ENCODE assay signal across 2 cellular contexts in the genomic region with DNA sequence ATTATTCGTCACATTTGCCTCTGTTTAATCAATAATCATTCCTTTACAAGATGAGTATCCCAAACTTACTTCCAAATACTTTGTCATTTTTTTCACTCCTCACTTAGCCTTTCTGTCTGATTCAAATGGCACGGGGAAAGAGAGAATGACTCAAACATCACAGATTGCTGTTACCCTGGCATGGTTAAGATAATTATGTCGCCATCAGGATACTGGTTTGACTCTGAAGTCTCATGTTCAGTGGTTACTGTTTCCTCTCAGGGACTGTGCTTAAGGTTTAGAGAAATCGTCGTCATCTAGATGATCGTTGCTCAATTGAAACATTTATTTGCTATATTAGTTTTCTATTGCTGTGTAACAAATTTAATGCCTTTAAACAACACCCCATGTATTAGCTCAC.
TF ChIP-seq lines count a peak whose summit lies in the region.

No MANE protein-coding gene starts in this region.

TF ChIP-seq in HCT116, 20 proteins besides CTCF, POLR2A, EP300 and RAD21:
- TF ChIP-seq POLR2AphosphoS5 (IDR thresholded peaks at IDR 0.05; ENCODE audit: low read depth, low read length) (no peak), SIN3A (IDR thresholded peaks at IDR 0.05; ENCODE audit: low read depth) (no peak), CEBPB (IDR thresholded peaks at IDR 0.05; ENCODE audit: low read depth) (no peak), ZFX (IDR thresholded peaks at IDR 0.05) (no peak), EGR1 (IDR thresholded peaks at IDR 0.05; ENCODE audit: low read depth) (no peak), EZH2phosphoT487 (IDR thresholded peaks at IDR 0.05; ENCODE audit: borderline replicate concordance) (no peak), EZH2 (IDR thresholded peaks at IDR 0.05) (no peak), FOSL1 (IDR thresholded peaks at IDR 0.05; ENCODE audit: low read depth) (no peak)
- TF ChIP-seq, protein P1, sequence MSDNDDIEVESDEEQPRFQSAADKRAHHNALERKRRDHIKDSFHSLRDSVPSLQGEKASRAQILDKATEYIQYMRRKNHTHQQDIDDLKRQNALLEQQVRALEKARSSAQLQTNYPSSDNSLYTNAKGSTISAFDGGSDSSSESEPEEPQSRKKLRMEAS (IDR thresholded peaks at IDR 0.05) = no peak

TF ChIP-seq in H1, 55 proteins besides CTCF, POLR2A, EP300 and RAD21:
- no peak for TF ChIP-seq TAF1 (IDR thresholded peaks at IDR 0.05; ENCODE audit: low read depth, low read length)
- TF ChIP-seq ASH2L (IDR thresholded peaks at IDR 0.05; ENCODE audit: low read length) = no peak
- no peak for TF ChIP-seq SIN3A (conservative IDR thresholded peaks at IDR 0.05 in 1 of 2, IDR thresholded peaks at IDR 0.05 in 1 of 2; ENCODE audit: low read depth in 1 of 2, low read length in 2 of 2)
- no peak for TF ChIP-seq RXRA (IDR thresholded peaks at IDR 0.05; ENCODE audit: insufficient read depth, low read depth, low read length)
- no peak for TF ChIP-seq BRCA1 (IDR thresholded peaks at IDR 0.05; ENCODE audit: low read depth, low read length)
- TF ChIP-seq CBX5 (IDR thresholded peaks at IDR 0.05; ENCODE audit: low read depth, low read length) = no peak
- no peak for TF ChIP-seq SP4 (IDR thresholded peaks at IDR 0.05; ENCODE audit: low read length)
- TF ChIP-seq JUN (IDR thresholded peaks at IDR 0.05; ENCODE audit: low read depth, low read length) = no peak
- TF ChIP-seq GTF2F1 (IDR thresholded peaks at IDR 0.05; ENCODE audit: borderline replicate concordance, low read depth, low read length) = no peak
- no peak for TF ChIP-seq HDAC6 (IDR thresholded peaks at IDR 0.05; ENCODE audit: low read depth, low read length)
- TF ChIP-seq, protein P1 (IDR thresholded peaks at IDR 0.05) = no peak
- no peak for TF ChIP-seq SUZ12 (IDR thresholded peaks at IDR 0.05; ENCODE audit: low read length)
- TF ChIP-seq SP2 (IDR thresholded peaks at IDR 0.05; ENCODE audit: low read length) = no peak
- TF ChIP-seq SIRT6 (IDR thresholded peaks at IDR 0.05; ENCODE audit: low read length) = no peak
- TF ChIP-seq KDM5A (IDR thresholded peaks at IDR 0.05; ENCODE audit: low read length) = no peak
- TF ChIP-seq SRF (IDR thresholded peaks at IDR 0.05; ENCODE audit: low read depth, low read length) = no peak
- no peak for TF ChIP-seq CHD2 (IDR thresholded peaks at IDR 0.05; ENCODE audit: low read length)
- TF ChIP-seq RNF2 (IDR thresholded peaks at IDR 0.05; ENCODE audit: borderline replicate concordance, low read depth, low read length, missing control alignments, poor library complexity, severe bottlenecking) = no peak
- no peak for TF ChIP-seq KDM4A (IDR thresholded peaks at IDR 0.05; ENCODE audit: low read depth, low read length, severe bottlenecking)
- TF ChIP-seq CBX8 (IDR thresholded peaks at IDR 0.05; ENCODE audit: borderline replicate concordance, low read depth, low read length) = no peak
